ENCODE assay signal across 6 cellular contexts in genomic region chr6:31817929-31818511, GRCh38. TPM values are rescaled to one million over a fixed set of nuclear protein-coding genes. Genes with fewer than 3 reads are reported as not detected.
DNase-seq lines count a peak whose midpoint lies in the region; ATAC-seq, FAIRE-seq and TF ChIP-seq lines count a peak whose summit lies in the region.
"Not testable (repeated sequence)": the region's sequence is repeated elsewhere in the genome, so short reads cannot be mapped to it uniquely, and the experiment has no call there.

No MANE protein-coding gene starts in this region.

- not testable (repeated sequence) for H3K36me3 ChIP-seq in bronchial epithelial cell (ENCODE audit: control insufficient read depth, insufficient read depth, low read length); thoracic aorta

- H3K4me3 ChIP-seq in bronchial epithelial cell (ENCODE audit: low read depth, low read length) (peak overlapping the region; percentile 45), thoracic aorta (peak overlapping the region; percentile 70)

- not testable (repeated sequence) for FAIRE-seq in bronchial epithelial cell (lab: Jason Lieb, UNC)

- H3K27ac Mint-ChIP-seq in WTC11 = peak overlapping the region; percentile 4; the same call in 1 of the 2 replicates
- H3K27ac Mint-ChIP-seq in nephron = peak overlapping the region; percentile 64 to 72 (median 65)

- intact Hi-C loops in left ventricle myocardium superior (cut with micrococcal nuclease) = not testable (repeated sequence)

- H3K27me3 Mint-ChIP-seq in WTC11 (ENCODE audit: low read depth); nephron (ENCODE audit: low read depth): not testable (repeated sequence)

- H3K4me3 Mint-ChIP-seq in WTC11 (peak overlapping the region; percentile 68), nephron (peak overlapping the region; percentile 76 to 86 (median 80))

- peak overlapping the region; percentile 85 to 92 for H3K27ac ChIP-seq in thoracic aorta

- H3K36me3 Mint-ChIP-seq in WTC11 = not testable (repeated sequence)
- peaks cover 11% of the 10 kb centered on the region for H3K36me3 Mint-ChIP-seq in nephron (ENCODE audit: low read depth)

- H3K27me3 ChIP-seq in bronchial epithelial cell (ENCODE audit: control insufficient read depth, insufficient read depth, low read length); thoracic aorta (replicated peaks; ENCODE audit: insufficient read depth): not testable (repeated sequence)

- H3K9me3 ChIP-seq in thoracic aorta = not testable (repeated sequence)

- peaks cover 25 to 57% of the 10 kb centered on the region in 2 donors for H3K4me1 ChIP-seq in thoracic aorta (ENCODE audit: control insufficient read depth in 1 of 2, low read depth in 2 of 2)

- DNase-seq in ELF-1 (ENCODE audit: low read depth, low spot score) (peak; percentile 56), left ventricle myocardium superior (peak; percentile 19)
- DNase-seq in WTC11 (ENCODE audit: low spot score); bronchial epithelial cell (ENCODE audit: low read depth); thoracic aorta (ENCODE audit: low spot score): not testable (repeated sequence)

- CTCF ChIA-PET in WTC11 (lab: Charles Lee) = interaction anchor here (1.6 kb wide), 1 partner anchor 48 kb away, joined by 4 read pairs; no protein-coding TSS in a partner anchor

- POLR2A ChIA-PET in WTC11 (lab: Charles Lee) = interaction anchor here (1.1 kb wide), 1 partner anchor 9 kb away, joined by 3 read pairs; the partner anchor contains the start of gene HSPA1B

- H3K9me3 Mint-ChIP-seq in WTC11 = not testable (repeated sequence)
- peaks cover 14% of the 10 kb centered on the region for H3K9me3 Mint-ChIP-seq in nephron

- H3K4me1 Mint-ChIP-seq in WTC11 (peaks cover 41% of the 10 kb centered on the region), nephron (peaks cover 48% of the 10 kb centered on the region)

- TF ChIP-seq CTCF in WTC11 (IDR thresholded peaks at IDR 0.05); bronchial epithelial cell (IDR thresholded peaks at IDR 0.05; ENCODE audit: insufficient read depth, low read length, severe bottlenecking); nephron (IDR thresholded peaks at IDR 0.05; ENCODE audit: unreplicated experiment in 3 of 3); thoracic aorta (IDR thresholded peaks at IDR 0.05): not testable (repeated sequence)

- ATAC-seq in WTC11; left ventricle myocardium superior; thoracic aorta (ENCODE audit: insufficient number of reproducible peaks, low FRiP score, low read depth): not testable (repeated sequence)

TF ChIP-seq in WTC11, 78 proteins besides CTCF, POLR2A, EP300 and RAD21:
- peak; percentile 96 for TF ChIP-seq ZNF121 (CRISPR knock-in tag; IDR thresholded peaks at IDR 0.05)

RNA-seq across cellular contexts. Expression of gene HSPA1A, which starts 2.7 kb away (rescaled TPM):
- total RNA-seq in WTC11 (2021) = 57.2 to 80.1 TPM (median 75.8 TPM) in 3 replicates
- 50.3 and 55.3 TPM in 2 replicates for total RNA-seq in bronchial epithelial cell
- total RNA-seq in left ventricle myocardium superior = 341 TPM
- 100 to 1,000 TPM; 240 to 354 TPM for total RNA-seq in thoracic aorta

RNA-seq across cellular contexts. Expression of gene HSPA1L, which starts 2.9 kb away (rescaled TPM):
- total RNA-seq in WTC11 (2021) (1.2 to 2.1 TPM (median 1.9 TPM) in 3 replicates), bronchial epithelial cell (0.53 and 1.4 TPM in 2 replicates), left ventricle myocardium superior (2.0 TPM), thoracic aorta (1 to 10 TPM; 1.1 to 1.2 TPM)

RNA-seq across cellular contexts. Expression of gene HSPA1B, which starts 9.5 kb away (rescaled TPM):
- total RNA-seq in WTC11 (2021) = 75.3 to 105 TPM (median 96.4 TPM) in 3 replicates
- total RNA-seq in bronchial epithelial cell = 118 and 193 TPM in 2 replicates
- 233 TPM for total RNA-seq in left ventricle myocardium superior
- total RNA-seq in thoracic aorta = 100 to 1,000 TPM; 178 to 262 TPM

RNA-seq across cellular contexts. Expression of gene LSM2, which starts 11.3 kb away (rescaled TPM):
- 104 to 121 TPM (median 119 TPM) in 3 replicates for total RNA-seq in WTC11 (2021)
- total RNA-seq in bronchial epithelial cell = 28.9 and 29.2 TPM in 2 replicates
- total RNA-seq in left ventricle myocardium superior = 20.1 TPM
- 10 to 100 TPM; 21.2 to 40.1 TPM for total RNA-seq in thoracic aorta

RNA-seq across cellular contexts. Expression of gene VARS1, which starts 22.5 kb away (rescaled TPM):
- 147 to 177 TPM (median 161 TPM) in 3 replicates for total RNA-seq in WTC11 (2021)
- total RNA-seq in bronchial epithelial cell = 40.8 and 53.2 TPM in 2 replicates
- 22.5 TPM for total RNA-seq in left ventricle myocardium superior
- 10 to 100 TPM; 24.8 to 46.8 TPM for total RNA-seq in thoracic aorta
